Comparison of ENCODE assay signal across 22 cellular contexts in genomic region chr3:59180006-59180405, GRCh38.
DNase-seq lines count a peak whose midpoint lies in the region; ATAC-seq and TF ChIP-seq lines count a peak whose summit lies in the region.
"Had no signal": no experiment of that assay in that cellular context is flagged by ENCODE, and none has a peak within 500 bp of the region (broad histone marks: within the 10 kb centered on the region; RNA-seq: fewer than 3 reads in every experiment).

No MANE protein-coding gene starts in this region.

- no peak overlapping the region for H2AFZ ChIP-seq in GM23338
- H2AFZ ChIP-seq: GM23248 had no signal

- no peaks in the 10 kb centered on the region for H3K9me3 ChIP-seq in iPS DF 6.9 (ENCODE audit: control insufficient read depth, insufficient read depth, low read length)
- H3K9me3 ChIP-seq: BLaER1 had no signal

- WGBS in iPS DF 6.9 (ENCODE audit: insufficient coverage, insufficient read length), result no CpG with 5 or more reads among the region's 3 CpGs

- no peak overlapping the region for H3K27ac ChIP-seq in GM23338 (ENCODE audit: low read depth)
- no peak overlapping the region for H3K27ac ChIP-seq in iPS DF 6.9 (ENCODE audit: low read length)
- H3K27ac ChIP-seq: BLaER1, GM23248 had no signal

- H3K27me3 Mint-ChIP-seq in GM23338 (ENCODE audit: insufficient read depth, low read depth, poor library complexity), result peaks cover 2% of the 10 kb centered on the region
- H3K27me3 Mint-ChIP-seq in activated CD8-positive, alpha-beta memory T cell treated with anti-CD3 and anti-CD28 coated beads, Interleukin-2, amount 10 ng/mL, durations not matched to agents 7 days and 5 days, result peaks cover 15% of the 10 kb centered on the region

- H3K4me1 ChIP-seq in GM23338 (ENCODE audit: insufficient read depth) (peaks cover 7% of the 10 kb centered on the region), iPS DF 6.9 (ENCODE audit: control insufficient read depth, insufficient read depth, low read length) (0 out of 2 replicates have a peak, but pooled peaks cover 2% of the 10 kb centered on the region)
- H3K4me1 ChIP-seq: BLaER1 had no signal

- no peaks in the 10 kb centered on the region for H3K79me2 ChIP-seq in GM23338 (replicated peaks; ENCODE audit: insufficient read depth)

- H3K27ac Mint-ChIP-seq in GM23338, result peak overlapping the region; percentile 71; the same call in 1 of the 2 replicates
- H3K27ac Mint-ChIP-seq in activated CD8-positive, alpha-beta memory T cell treated with anti-CD3 and anti-CD28 coated beads, Interleukin-2, amount 10 ng/mL, durations not matched to agents 7 days and 5 days, result no peak overlapping the region
- H3K27ac Mint-ChIP-seq: CD4-positive, alpha-beta memory T cell; HFFc6; IgD-negative memory B cell had no signal

- H3K4me2 ChIP-seq in GM23338, result no peak overlapping the region
- H3K4me2 ChIP-seq: BLaER1 had no signal

- H3K27me3 ChIP-seq in GM23338 (ENCODE audit: insufficient read depth), result no peaks in the 10 kb centered on the region
- H3K27me3 ChIP-seq in iPS DF 6.9 (ENCODE audit: control insufficient read depth, insufficient read depth, low read length), result no peaks in the 10 kb centered on the region
- H3K27me3 ChIP-seq: BLaER1 had no signal

- H3K4me3 ChIP-seq in GM23338 (no peak overlapping the region), iPS DF 6.9 (ENCODE audit: low read length) (no peak overlapping the region)
- H3K4me3 ChIP-seq: BLaER1, GM23248 had no signal

- H3K9me3 Mint-ChIP-seq in GM23338, result no peaks in the 10 kb centered on the region
- no peaks in the 10 kb centered on the region for H3K9me3 Mint-ChIP-seq in activated CD8-positive, alpha-beta memory T cell treated with anti-CD3 and anti-CD28 coated beads, Interleukin-2, amount 10 ng/mL, durations not matched to agents 7 days and 5 days (ENCODE audit: low read depth)
- H3K9me3 Mint-ChIP-seq: HFFc6 had no signal

- ATAC-seq in GM23338, result peak; percentile 69
- ATAC-seq in activated CD8-positive, alpha-beta memory T cell treated with anti-CD3 and anti-CD28 coated beads, Interleukin-2, amount 10 ng/mL, durations not matched to agents 7 days and 5 days, result no peak

- DNase-seq in GM23338 (ENCODE audit: low spot score), result peak; percentile 69
- DNase-seq in HT1080 (ENCODE audit: low read depth), result peak; percentile 3
- DNase-seq in astrocyte of the hippocampus (ENCODE audit: low read depth, low spot score), result peak; percentile 55
- DNase-seq in iPS DF 6.9 (ENCODE audit: low read depth, low spot score), result peak; percentile 43
- no peak for DNase-seq in NCI-H526 treated with DMSO at 0.1 percent for 48 hours (lab: John Stamatoyannopoulos, UW)
- no peak for DNase-seq in NCI-H146 (lab: John Stamatoyannopoulos, UW)
- no peak for DNase-seq in stimulated activated CD4-positive, alpha-beta T cell treated with anti-CD3 and anti-CD28 coated beads, Interleukin-2, amount 100 ng/mL, for 48 hours
- DNase-seq in activated CD8-positive, alpha-beta memory T cell treated with anti-CD3 and anti-CD28 coated beads, Interleukin-2, amount 10 ng/mL, durations not matched to agents 7 days and 5 days, result no peak
- DNase-seq: DMS53, EL, GM23248, HFFc6, Karpas-422, NCI-H1092 treated with DMSO at 0.1 percent for 48 hours, NCI-H1694 treated with DMSO at 0.1 percent for 48 hours, NCI-H510A, NCI-H774, OCI-M1, Right ventricle myocardium superior had no signal

- TF ChIP-seq CTCF in GM23338 (conservative IDR thresholded peaks at IDR 0.05; ENCODE audit: low read depth in 2 of 2), result no peak

- peaks cover 4% of the 10 kb centered on the region; the same call in 1 of the 2 replicates for H3K9me2 ChIP-seq in GM23338 (ENCODE audit: insufficient read depth)

- H3F3A ChIP-seq in GM23338 (replicated peaks; ENCODE audit: low read depth), result no peaks in the 10 kb centered on the region

- no peaks in the 10 kb centered on the region for H3K36me3 Mint-ChIP-seq in GM23338 (ENCODE audit: low read depth)
- no peaks in the 10 kb centered on the region for H3K36me3 Mint-ChIP-seq in activated CD8-positive, alpha-beta memory T cell treated with anti-CD3 and anti-CD28 coated beads, Interleukin-2, amount 10 ng/mL, durations not matched to agents 7 days and 5 days
- H3K36me3 Mint-ChIP-seq: CD4-positive, alpha-beta memory T cell; IgD-negative memory B cell had no signal

- no peaks in the 10 kb centered on the region for H4K20me1 ChIP-seq in GM23338 (replicated peaks; ENCODE audit: insufficient read depth)
- H4K20me1 ChIP-seq: BLaER1 had no signal

- CTCF ChIA-PET in activated CD8-positive, alpha-beta memory T cell treated with anti-CD3 and anti-CD28 coated beads, Interleukin-2, amount 10 ng/mL, durations not matched to agents 7 days and 5 days (lab: Charles Lee), result no interaction called here

- peaks cover 20% of the 10 kb centered on the region for H3K4me1 Mint-ChIP-seq in GM23338
- no peaks in the 10 kb centered on the region for H3K4me1 Mint-ChIP-seq in activated CD8-positive, alpha-beta memory T cell treated with anti-CD3 and anti-CD28 coated beads, Interleukin-2, amount 10 ng/mL, durations not matched to agents 7 days and 5 days
- H3K4me1 Mint-ChIP-seq: CD4-positive, alpha-beta memory T cell; IgD-negative memory B cell had no signal

- H3K36me3 ChIP-seq in GM23338 (ENCODE audit: insufficient read depth), result no peaks in the 10 kb centered on the region
- no peaks in the 10 kb centered on the region for H3K36me3 ChIP-seq in iPS DF 6.9 (ENCODE audit: control insufficient read depth, insufficient read depth, low read length)
- H3K36me3 ChIP-seq: BLaER1 had no signal

- H3K4me3 Mint-ChIP-seq in GM23338, result no peak overlapping the region
- H3K4me3 Mint-ChIP-seq in activated CD8-positive, alpha-beta memory T cell treated with anti-CD3 and anti-CD28 coated beads, Interleukin-2, amount 10 ng/mL, durations not matched to agents 7 days and 5 days, result no peak overlapping the region
- H3K4me3 Mint-ChIP-seq: CD4-positive, alpha-beta memory T cell; HFFc6; IgD-negative memory B cell had no signal

TF ChIP-seq in GM23338, 12 proteins besides CTCF, POLR2A, EP300 and RAD21:
- peak; percentile 64 for TF ChIP-seq CREB1 (CRISPR knock-in tag; IDR thresholded peaks at IDR 0.05; ENCODE audit: low read depth)
- TF ChIP-seq ZNF114 (CRISPR knock-in tag; IDR thresholded peaks at IDR 0.05), result no peak

Comparison
In these comparisons a context has a peak if more than half of its experiments do, and no peak if none do; other contexts are left out.
1. DNase-seq: peak in GM23338 (single experiment), HT1080 (single experiment), astrocyte of the hippocampus (single experiment) and iPS DF 6.9 (single experiment); none in NCI-H526 treated with DMSO at 0.1 percent for 48 hours (single experiment), NCI-H146 (single experiment), stimulated activated CD4-positive, alpha-beta T cell treated with anti-CD3 and anti-CD28 coated beads, Interleukin-2, amount 100 ng/mL, for 48 hours (0 of 2) and activated CD8-positive, alpha-beta memory T cell treated with anti-CD3 and anti-CD28 coated beads, Interleukin-2, amount 10 ng/mL, durations not matched to agents 7 days and 5 days (single experiment).